ENCODE assay signal across 12 cellular contexts in the genomic region with DNA sequence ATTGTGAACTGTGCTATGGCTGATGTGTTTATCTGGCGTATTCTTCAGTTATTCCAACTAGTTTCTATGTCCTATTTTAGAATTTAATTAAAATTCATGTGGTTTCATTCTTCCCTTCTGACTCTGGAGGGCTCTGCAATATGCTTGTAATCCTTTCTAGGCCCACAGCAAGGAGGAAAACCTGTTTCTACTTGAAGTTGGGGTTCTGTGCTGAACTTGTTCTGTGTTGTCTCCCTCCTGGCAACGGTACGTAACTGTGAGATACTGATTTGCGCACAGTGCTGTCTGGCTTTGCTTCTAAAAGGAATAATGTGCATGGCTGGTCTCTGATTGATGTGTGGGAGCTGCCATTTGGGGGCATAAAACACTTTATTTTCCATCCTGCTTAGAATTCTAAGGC.
A peak's percentile ranks its signal among the peaks of the same experiment; 100 is the strongest.
DNase-seq lines count a peak whose midpoint lies in the region; ATAC-seq, FAIRE-seq and TF ChIP-seq lines count a peak whose summit lies in the region.
"Had no signal": no experiment of that assay in that cellular context is flagged by ENCODE, and none has a peak within 500 bp of the region (broad histone marks: within the 10 kb centered on the region; RNA-seq: fewer than 3 reads in every experiment).

No MANE protein-coding gene starts in this region.

- no peak overlapping the region for H3K4me3 ChIP-seq in esophagus squamous epithelium
- H3K4me3 ChIP-seq in osteoblast (ENCODE audit: insufficient read depth, low read length): no peak overlapping the region
- H3K4me3 ChIP-seq: Peyer's patch had no signal

- peak overlapping the region; percentile 59 for H2AFZ ChIP-seq in osteoblast (ENCODE audit: low read length)

- no peaks in the 10 kb centered on the region for H3K9me3 ChIP-seq in esophagus squamous epithelium
- no peaks in the 10 kb centered on the region for H3K9me3 ChIP-seq in osteoblast (ENCODE audit: low read depth, low read length)
- H3K9me3 ChIP-seq: Peyer's patch had no signal

- no peak for TF ChIP-seq CTCF in esophagus squamous epithelium (IDR thresholded peaks at IDR 0.05)
- no peak for TF ChIP-seq CTCF in osteoblast (IDR thresholded peaks at IDR 0.05; ENCODE audit: extremely low read depth, low read depth, low read length)

- peak overlapping the region in 3 of 4 donors; percentile 12 to 34 (median 25) for H3K27ac ChIP-seq in esophagus squamous epithelium
- no peak overlapping the region for H3K27ac ChIP-seq in osteoblast (ENCODE audit: low read depth, low read length)
- H3K27ac ChIP-seq: Peyer's patch had no signal

- FAIRE-seq in GM12891 (lab: Jason Lieb, UNC): peak; percentile 31
- FAIRE-seq: A204.1 had no signal

- intact Hi-C loops in esophagus squamous epithelium (cut with DNase I): no loop called here

- no peak for DNase-seq in GM12891 (ENCODE audit: insufficient read length, low spot score)
- peak; percentile 34 for DNase-seq in OCI-M1 (lab: John Stamatoyannopoulos, UW)
- DNase-seq in esophagus squamous epithelium (lab: John Stamatoyannopoulos, UW): no peak
- DNase-seq in osteoblast (ENCODE audit: insufficient read length, low spot score, missing footprints): no peak
- DNase-seq in HuH-7 (ENCODE audit: low spot score): no peak
- DNase-seq in SW480 (ENCODE audit: low spot score): no peak
- DNase-seq: NCI-H1048, NCI-H2081, NCI-H526 treated with DMSO at 0.1 percent for 48 hours had no signal

- H3K79me2 ChIP-seq in osteoblast (ENCODE audit: insufficient read depth, low read length): no peaks in the 10 kb centered on the region

- peaks cover 0 to 21% (median 10%) of the 10 kb centered on the region in 3 donors for H3K4me1 ChIP-seq in esophagus squamous epithelium
- no peaks in the 10 kb centered on the region for H3K4me1 ChIP-seq in osteoblast (ENCODE audit: insufficient read depth, low read length)
- H3K4me1 ChIP-seq: Peyer's patch had no signal

- no peaks in the 10 kb centered on the region for H4K20me1 ChIP-seq in osteoblast (ENCODE audit: insufficient read depth, low read length)

- no peak for TF ChIP-seq POLR2A in GM12891 (IDR thresholded peaks at IDR 0.05; ENCODE audit: low read depth, low read length)
- no peak for TF ChIP-seq POLR2A in esophagus squamous epithelium (IDR thresholded peaks at IDR 0.05)

- no peaks in the 10 kb centered on the region for H3K36me3 ChIP-seq in esophagus squamous epithelium
- no peaks in the 10 kb centered on the region for H3K36me3 ChIP-seq in osteoblast (ENCODE audit: insufficient read depth, low read length)
- H3K36me3 ChIP-seq: Peyer's patch had no signal

- ATAC-seq in HG03378 (IDR thresholded peaks at IDR 0.05; ENCODE audit: unreplicated experiment): no peak

- H3K4me2 ChIP-seq in osteoblast (ENCODE audit: insufficient read depth, low read length): no peak overlapping the region

- WGBS in esophagus squamous epithelium, 2 donors: 38 to 44% methylated on average over 4 of the region's 4 CpGs

- H3K27me3 ChIP-seq in esophagus squamous epithelium (no peaks in the 10 kb centered on the region), osteoblast (ENCODE audit: insufficient read depth, low read length) (peaks cover 6% of the 10 kb centered on the region)
- H3K27me3 ChIP-seq: Peyer's patch had no signal

TF ChIP-seq in GM12891, 5 proteins besides CTCF, POLR2A, EP300 and RAD21:
- TF ChIP-seq TAF1 (IDR thresholded peaks at IDR 0.05; ENCODE audit: low read depth, low read length) (no peak), PAX5 (IDR thresholded peaks at IDR 0.05; ENCODE audit: insufficient read depth, low read length, severe bottlenecking) (no peak), POU2F2 (IDR thresholded peaks at IDR 0.05; ENCODE audit: low read depth, low read length) (no peak), POLR2AphosphoS5 (IDR thresholded peaks at IDR 0.05; ENCODE audit: low read depth, low read length) (no peak), SPI1 (IDR thresholded peaks at IDR 0.05; ENCODE audit: low read depth, low read length) (no peak)
